In the genomic region with DNA sequence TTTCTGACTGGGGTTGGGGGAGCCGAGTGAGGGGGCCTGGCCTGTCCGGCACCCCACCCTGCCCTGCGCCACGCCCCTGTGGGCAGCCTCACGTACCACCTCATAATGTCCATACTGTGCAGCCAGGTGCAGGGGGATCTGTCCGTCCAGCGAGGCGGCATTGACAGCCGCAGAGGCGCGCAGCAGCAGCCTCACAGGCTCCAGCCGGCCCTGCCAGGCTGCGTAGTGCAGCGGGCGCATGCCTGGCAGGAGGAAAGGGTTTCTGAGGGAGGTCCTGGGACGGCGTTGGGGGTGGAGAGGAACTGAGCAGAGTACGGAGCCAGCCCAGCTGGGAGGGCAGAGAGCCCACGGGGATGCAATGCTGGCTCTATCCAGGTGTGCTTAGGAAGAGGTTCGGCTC, we compare ENCODE assay signal across 19 cellular contexts.
"Had no signal": no experiment of that assay in that cellular context is flagged by ENCODE, and none has a peak within 500 bp of the region (broad histone marks: within the 10 kb centered on the region; RNA-seq: fewer than 3 reads in every experiment).

No MANE protein-coding gene starts in this region.

- H3K9me3 ChIP-seq: ascending aorta, colonic mucosa, esophagus squamous epithelium, gastrocnemius medialis, tibial artery, uterus had no signal

- H3K4me3 ChIP-seq: ascending aorta, colonic mucosa, esophagus squamous epithelium, gastrocnemius medialis, tibial artery, uterus had no signal

- H3K27ac ChIP-seq: colonic mucosa, uterus had no signal

- H3K27ac Mint-ChIP-seq: activated CD4-positive, alpha-beta T cell treated with anti-CD3 and anti-CD28 coated beads, Interleukin-2, amount 10 ng/mL, durations not matched to agents 7 days and 5 days; activated CD8-positive, alpha-beta T cell treated with anti-CD3 and anti-CD28 coated beads for 36 hours; activated naive CD4-positive, alpha-beta T cell treated with anti-CD3 and anti-CD28 coated beads, Interleukin-2, amount 50 U/mL, for 72 hours; endodermal cell; mesothelial cell of epicardium; natural killer cell; progenitor cell of endocrine pancreas had no signal

- DNase-seq: activated CD4-positive, alpha-beta T cell treated with anti-CD3 and anti-CD28 coated beads, Interleukin-2, amount 10 ng/mL, durations not matched to agents 7 days and 5 days; activated CD8-positive, alpha-beta T cell treated with anti-CD3 and anti-CD28 coated beads for 36 hours; activated gamma-delta T cell treated with Interleukin-2 at 50 U/mL for 16 hours; colonic mucosa; endodermal cell; esophagus squamous epithelium; gastrocnemius medialis; islet precursor cell; mammary epithelial cell; natural killer cell; stimulated activated CD4-positive, alpha-beta T cell treated with anti-CD3 and anti-CD28 coated beads, Interleukin-4, amount 100 ng/mL, for 1 hour; stimulated activated naive CD4-positive, alpha-beta T cell treated with Interleukin-2 at 50 U/mL for 16 hours; tibial artery; uterus had no signal

- H3K4me3 Mint-ChIP-seq: activated CD4-positive, alpha-beta T cell treated with anti-CD3 and anti-CD28 coated beads, Interleukin-2, amount 10 ng/mL, durations not matched to agents 7 days and 5 days; activated CD8-positive, alpha-beta T cell treated with anti-CD3 and anti-CD28 coated beads for 36 hours; central memory CD8-positive, alpha-beta T cell; endodermal cell; mesothelial cell of epicardium; natural killer cell had no signal

- H3K4me1 Mint-ChIP-seq: activated CD4-positive, alpha-beta T cell treated with anti-CD3 and anti-CD28 coated beads, Interleukin-2, amount 10 ng/mL, durations not matched to agents 7 days and 5 days; endodermal cell had no signal

- H3K36me3 Mint-ChIP-seq: activated naive CD4-positive, alpha-beta T cell treated with anti-CD3 and anti-CD28 coated beads, Interleukin-2, amount 50 U/mL, for 72 hours; natural killer cell had no signal

- ATAC-seq: activated CD8-positive, alpha-beta T cell treated with anti-CD3 and anti-CD28 coated beads for 36 hours; activated naive CD4-positive, alpha-beta T cell treated with anti-CD3 and anti-CD28 coated beads, Interleukin-2, amount 50 U/mL, for 72 hours; gastrocnemius medialis; natural killer cell had no signal

- H3K36me3 ChIP-seq: colonic mucosa, uterus had no signal

- H3K27me3 Mint-ChIP-seq: activated CD4-positive, alpha-beta T cell treated with anti-CD3 and anti-CD28 coated beads, Interleukin-2, amount 10 ng/mL, durations not matched to agents 7 days and 5 days; activated CD8-positive, alpha-beta T cell treated with anti-CD3 and anti-CD28 coated beads for 36 hours; central memory CD8-positive, alpha-beta T cell; progenitor cell of endocrine pancreas had no signal

- H3K27me3 ChIP-seq: ascending aorta, colonic mucosa, esophagus squamous epithelium, gastrocnemius medialis, tibial artery, uterus had no signal

- H3K9me3 Mint-ChIP-seq: activated CD4-positive, alpha-beta T cell treated with anti-CD3 and anti-CD28 coated beads, Interleukin-2, amount 10 ng/mL, durations not matched to agents 7 days and 5 days; activated CD8-positive, alpha-beta T cell treated with anti-CD3 and anti-CD28 coated beads for 36 hours; activated naive CD4-positive, alpha-beta T cell treated with anti-CD3 and anti-CD28 coated beads, Interleukin-2, amount 50 U/mL, for 72 hours; central memory CD8-positive, alpha-beta T cell; endodermal cell; mesothelial cell of epicardium; natural killer cell had no signal
